ENCODE assay signal across 3 cellular contexts in genomic region chr16:83802135-83802534, GRCh38.
TF ChIP-seq lines count a peak whose summit lies in the region.

No MANE protein-coding gene starts in this region.

TF ChIP-seq in liver, 16 proteins besides CTCF, POLR2A, EP300 and RAD21 (continued from another document):
- TF ChIP-seq TAF1 (conservative IDR thresholded peaks at IDR 0.05): no peak
- no peak for TF ChIP-seq EGR1 (IDR thresholded peaks at IDR 0.05; ENCODE audit: low read depth in 2 of 2)
- no peak for TF ChIP-seq YY1 (IDR thresholded peaks at IDR 0.05)
- TF ChIP-seq GABPA (IDR thresholded peaks at IDR 0.05 in 1 of 2, conservative IDR thresholded peaks at IDR 0.05 in 1 of 2): no peak
- TF ChIP-seq FOXA2 (IDR thresholded peaks at IDR 0.05): no peak
- TF ChIP-seq REST (IDR thresholded peaks at IDR 0.05): no peak
- no peak for TF ChIP-seq MAX (IDR thresholded peaks at IDR 0.05)
- TF ChIP-seq SP1 (IDR thresholded peaks at IDR 0.05): no peak
- no peak for TF ChIP-seq ZBTB33 (IDR thresholded peaks at IDR 0.05)
- TF ChIP-seq HNF4A (conservative IDR thresholded peaks at IDR 0.05): no peak
- TF ChIP-seq NR2F2 (IDR thresholded peaks at IDR 0.05): no peak

TF ChIP-seq in HepG2, 621 proteins besides CTCF, POLR2A, EP300 and RAD21 (continued from another document):
- TF ChIP-seq FOXP4 (CRISPR knock-in tag; IDR thresholded peaks at IDR 0.05): no peak
- no peak for TF ChIP-seq NONO (IDR thresholded peaks at IDR 0.05)
- no peak for TF ChIP-seq NONO (CRISPR knock-in tag; conservative IDR thresholded peaks at IDR 0.05)
- TF ChIP-seq TBL1XR1 (IDR thresholded peaks at IDR 0.05; ENCODE audit: borderline replicate concordance, low read length, partially characterized antibody): no peak
- no peak for TF ChIP-seq ZNF12 (CRISPR knock-in tag; IDR thresholded peaks at IDR 0.05)
- TF ChIP-seq AHDC1 (CRISPR knock-in tag; IDR thresholded peaks at IDR 0.05; ENCODE audit: borderline replicate concordance): no peak
- no peak for TF ChIP-seq SIX4 (CRISPR knock-in tag; IDR thresholded peaks at IDR 0.05)
- TF ChIP-seq GABPB1 (CRISPR knock-in tag; IDR thresholded peaks at IDR 0.05): no peak
- TF ChIP-seq RFX5 (IDR thresholded peaks at IDR 0.05; ENCODE audit: low read depth, low read length): no peak
- no peak for TF ChIP-seq ZNF891 (CRISPR knock-in tag; IDR thresholded peaks at IDR 0.05)
- no peak for TF ChIP-seq ATF6 (CRISPR knock-in tag; conservative IDR thresholded peaks at IDR 0.05)
- no peak for TF ChIP-seq ZNF639 (CRISPR knock-in tag; conservative IDR thresholded peaks at IDR 0.05)

TF ChIP-seq in WTC11, 78 proteins besides CTCF, POLR2A, EP300 and RAD21 (continued from another document):
- TF ChIP-seq ZNF512 (CRISPR knock-in tag; IDR thresholded peaks at IDR 0.05; ENCODE audit: borderline replicate concordance): no peak
- TF ChIP-seq KAT7 (CRISPR knock-in tag; IDR thresholded peaks at IDR 0.05; ENCODE audit: borderline replicate concordance): no peak
- TF ChIP-seq ZSCAN18 (CRISPR knock-in tag; IDR thresholded peaks at IDR 0.05): no peak
- no peak for TF ChIP-seq USF1 (CRISPR knock-in tag; IDR thresholded peaks at IDR 0.05)
- TF ChIP-seq EMX1 (CRISPR knock-in tag; IDR thresholded peaks at IDR 0.05): no peak
- no peak for TF ChIP-seq GABPB1 (CRISPR knock-in tag; IDR thresholded peaks at IDR 0.05)
- TF ChIP-seq ZBTB21 (CRISPR knock-in tag; IDR thresholded peaks at IDR 0.05; ENCODE audit: borderline replicate concordance): no peak
- no peak for TF ChIP-seq PREB (CRISPR knock-in tag; IDR thresholded peaks at IDR 0.05; ENCODE audit: borderline replicate concordance)
- TF ChIP-seq FOXJ3 (CRISPR knock-in tag; IDR thresholded peaks at IDR 0.05; ENCODE audit: borderline replicate concordance): no peak
- no peak for TF ChIP-seq CREB1 (CRISPR knock-in tag; IDR thresholded peaks at IDR 0.05)
- no peak for TF ChIP-seq ZNF423 (CRISPR knock-in tag; IDR thresholded peaks at IDR 0.05)
TF ChIP-seq in WTC11: peak in this region for 0.
